ENCODE assay signal across 16 cellular contexts in the genomic region with DNA sequence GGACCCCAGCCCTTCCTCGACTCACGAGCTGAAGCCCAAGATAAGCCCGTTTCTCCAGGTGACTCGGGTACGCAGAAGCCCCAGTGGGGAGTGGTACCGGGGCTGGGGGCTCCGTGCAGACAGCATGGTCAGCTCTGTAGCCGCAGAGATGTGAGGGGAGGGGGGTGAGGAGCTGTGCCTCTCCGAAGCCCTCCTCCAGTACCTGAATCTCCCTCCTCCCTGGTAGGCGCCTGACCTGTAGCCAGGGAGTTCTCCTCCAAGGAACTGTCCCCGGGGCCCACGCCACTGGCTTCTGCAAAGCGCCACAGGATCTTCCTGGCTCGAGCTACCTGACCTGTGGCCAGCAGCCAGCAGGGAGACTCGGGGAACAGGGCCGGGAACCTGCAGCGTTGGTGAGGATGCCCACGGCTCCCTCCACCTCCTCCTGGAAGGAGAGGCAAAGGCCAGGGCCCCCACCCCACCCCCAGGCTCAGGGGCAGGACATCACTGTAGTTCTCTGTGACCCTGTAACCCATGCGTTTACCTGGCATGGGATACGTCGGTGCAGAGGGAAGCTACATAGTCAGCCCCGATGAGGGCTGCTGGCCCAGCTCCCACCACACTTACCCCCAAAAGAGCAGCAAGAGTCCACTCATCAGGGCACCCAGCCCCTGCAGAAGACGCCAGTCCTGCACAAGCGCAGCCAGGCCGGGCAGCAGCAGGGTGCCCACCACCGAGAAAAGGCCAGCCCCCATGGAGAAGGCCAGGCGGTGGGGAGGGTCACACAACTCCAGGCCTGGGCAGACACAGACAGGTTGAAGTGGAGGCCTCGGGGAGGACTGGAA. TPM values are rescaled to one million over a fixed set of nuclear protein-coding genes. Genes with fewer than 3 reads are reported as not detected.
DNase-seq lines count a peak whose midpoint lies in the region; ATAC-seq and TF ChIP-seq lines count a peak whose summit lies in the region.
"Had no signal": no experiment of that assay in that cellular context is flagged by ENCODE, and none has a peak within 500 bp of the region (broad histone marks: within the 10 kb centered on the region; RNA-seq: fewer than 3 reads in every experiment).

No MANE protein-coding gene starts in this region.

- peaks cover 15% of the 10 kb centered on the region for H3K4me1 Mint-ChIP-seq in activated naive CD8-positive, alpha-beta T cell treated with anti-CD3 and anti-CD28 coated beads, Interleukin-2, amount 50 U/mL, for 24 hours

- H3K36me3 ChIP-seq in right atrium auricular region (no peaks in the 10 kb centered on the region), SJCRH30 (peaks cover 23% of the 10 kb centered on the region), lower lobe of right lung (no peaks in the 10 kb centered on the region), upper lobe of right lung (no peaks in the 10 kb centered on the region)

- no peaks in the 10 kb centered on the region for H3K9me3 Mint-ChIP-seq in activated naive CD8-positive, alpha-beta T cell treated with anti-CD3 and anti-CD28 coated beads, Interleukin-2, amount 50 U/mL, for 24 hours

- peaks cover 2% of the 10 kb centered on the region for H3K36me3 Mint-ChIP-seq in activated naive CD8-positive, alpha-beta T cell treated with anti-CD3 and anti-CD28 coated beads, Interleukin-2, amount 50 U/mL, for 24 hours (ENCODE audit: low read depth)

- H3K27me3 Mint-ChIP-seq in activated naive CD8-positive, alpha-beta T cell treated with anti-CD3 and anti-CD28 coated beads, Interleukin-2, amount 50 U/mL, for 24 hours, result peaks cover 27% of the 10 kb centered on the region

- no peak overlapping the region for H3K4me3 Mint-ChIP-seq in activated naive CD8-positive, alpha-beta T cell treated with anti-CD3 and anti-CD28 coated beads, Interleukin-2, amount 50 U/mL, for 24 hours
- H3K4me3 Mint-ChIP-seq: CD14-positive monocyte had no signal

- H3K27ac ChIP-seq in right cardiac atrium (ENCODE audit: low read length) (no peak overlapping the region), right atrium auricular region (no peak overlapping the region), SJCRH30 (no peak overlapping the region), lower lobe of right lung (no peak overlapping the region), upper lobe of right lung (no peak overlapping the region)
- H3K27ac ChIP-seq: A549 had no signal

- no peaks in the 10 kb centered on the region for H3K27me3 ChIP-seq in right cardiac atrium (ENCODE audit: control insufficient read depth, insufficient read depth)
- H3K27me3 ChIP-seq in right atrium auricular region, result peaks cover 4 to 20% of the 10 kb centered on the region in 2 donors
- H3K27me3 ChIP-seq in SJCRH30, result no peaks in the 10 kb centered on the region
- H3K27me3 ChIP-seq in lower lobe of right lung (ENCODE audit: low read depth), result peaks cover 44% of the 10 kb centered on the region
- peaks cover 41% of the 10 kb centered on the region for H3K27me3 ChIP-seq in upper lobe of right lung

- ATAC-seq in right cardiac atrium (no peak), lower lobe of right lung (no peak), upper lobe of right lung (no peak)
- ATAC-seq in activated naive CD8-positive, alpha-beta T cell treated with anti-CD3 and anti-CD28 coated beads, Interleukin-2, amount 50 U/mL, for 24 hours, result no peak
- ATAC-seq: A549 had no signal

- DNase-seq in right cardiac atrium, result peak in 2 of 3 donors; percentile 22 to 41
- no peak for DNase-seq in right atrium auricular region (ENCODE audit: low spot score)
- peak; percentile 48 to 57 for DNase-seq in SJCRH30
- peak; percentile 36 for DNase-seq in lower lobe of right lung
- DNase-seq in upper lobe of right lung, result peak; percentile 65
- DNase-seq in activated naive CD8-positive, alpha-beta T cell treated with anti-CD3 and anti-CD28 coated beads, Interleukin-2, amount 50 U/mL, for 24 hours, result no peak
- DNase-seq in NAMALWA (ENCODE audit: low spot score), result no peak
- no peak for DNase-seq in NCI-H748 (lab: John Stamatoyannopoulos, UW; ENCODE audit: unreplicated experiment)
- DNase-seq: COR-L47, GOT3, MM.1S, NCI-H1930, NCI-H2171 treated with DMSO at 0.1 percent for 48 hours had no signal

- H3K9me3 ChIP-seq in right cardiac atrium (ENCODE audit: control insufficient read depth, low read length), result no peaks in the 10 kb centered on the region
- H3K9me3 ChIP-seq in right atrium auricular region, result no peaks in the 10 kb centered on the region
- H3K9me3 ChIP-seq in SJCRH30 (replicated peaks), result no peaks in the 10 kb centered on the region
- H3K9me3 ChIP-seq in lower lobe of right lung, result no peaks in the 10 kb centered on the region
- H3K9me3 ChIP-seq in upper lobe of right lung, result no peaks in the 10 kb centered on the region

- H3K4me3 ChIP-seq in right cardiac atrium (ENCODE audit: low read length), result no peak overlapping the region
- no peak overlapping the region for H3K4me3 ChIP-seq in right atrium auricular region
- H3K4me3 ChIP-seq in SJCRH30, result no peak overlapping the region
- H3K4me3 ChIP-seq in lower lobe of right lung, result no peak overlapping the region
- no peak overlapping the region for H3K4me3 ChIP-seq in upper lobe of right lung
- H3K4me3 ChIP-seq: A549 had no signal

- TF ChIP-seq CTCF in right atrium auricular region (IDR thresholded peaks at IDR 0.05) (no peak), lower lobe of right lung (IDR thresholded peaks at IDR 0.05) (no peak), upper lobe of right lung (IDR thresholded peaks at IDR 0.05) (no peak)

- no peaks in the 10 kb centered on the region for H3K4me1 ChIP-seq in right cardiac atrium (ENCODE audit: control insufficient read depth, insufficient read depth, low read length)
- H3K4me1 ChIP-seq in right atrium auricular region, result peaks cover 0 to 17% of the 10 kb centered on the region in 2 donors
- H3K4me1 ChIP-seq in SJCRH30, result peaks cover 32% of the 10 kb centered on the region
- H3K4me1 ChIP-seq in lower lobe of right lung, result peaks cover 21% of the 10 kb centered on the region
- H3K4me1 ChIP-seq in upper lobe of right lung, result peaks cover 4% of the 10 kb centered on the region

- 81% methylated on average over 28 of the region's 28 CpGs for WGBS in right cardiac atrium

- H3K27ac Mint-ChIP-seq in activated naive CD8-positive, alpha-beta T cell treated with anti-CD3 and anti-CD28 coated beads, Interleukin-2, amount 50 U/mL, for 24 hours, result no peak overlapping the region

- intact Hi-C loops in right cardiac atrium (cut with DNase I) (no loop called here), lower lobe of right lung (cut with DNase I) (no loop called here), upper lobe of right lung (cut with DNase I) (no loop called here)

RNA-seq across cellular contexts. Expression of gene SLC22A31, which starts 1.7 kb away (rescaled TPM):
- total RNA-seq in right cardiac atrium (under 1 TPM in 2 of 4 donors, not detected in 2; 0.12 to 0.69 TPM), right atrium auricular region (under 1 TPM in 1 of 2 donors, not detected in 1; 0.75 TPM), lower lobe of right lung (132 TPM), upper lobe of right lung (136 TPM)
- polyA plus RNA-seq in right cardiac atrium, result 0.05 TPM
- total RNA-seq in SJCRH30 (2014; rRNA removed; shearing (Covaris generic)), result 0.18 TPM in 1 of 2 replicates, not detected in the other
- total RNA-seq: NCI-H460 had no signal
- polyA plus RNA-seq: CD14-positive monocyte had no signal

RNA-seq across cellular contexts. Expression of gene ZNF778, which starts 18.9 kb away (rescaled TPM):
- 1 to 10 TPM; 6.6 to 9.0 (median 8.0) TPM for total RNA-seq in right cardiac atrium
- polyA plus RNA-seq in right cardiac atrium, result 1.6 TPM
- 1 to 10 TPM; 5.7 to 8.0 TPM for total RNA-seq in right atrium auricular region
- 24.1 and 33.5 TPM in 2 replicates for total RNA-seq in SJCRH30 (2014; rRNA removed; shearing (Covaris generic))
- 9.7 TPM for total RNA-seq in lower lobe of right lung
- 10.3 TPM for total RNA-seq in upper lobe of right lung

RNA-seq across cellular contexts. Expression of gene CDH15, which starts 27.1 kb away (rescaled TPM):
- under 1 TPM; 0.09 to 0.14 (median 0.13) TPM for total RNA-seq in right cardiac atrium
- 0.05 TPM for polyA plus RNA-seq in right cardiac atrium
- total RNA-seq in right atrium auricular region, result not detected
- 162 and 186 TPM in 2 replicates for total RNA-seq in SJCRH30 (2014; rRNA removed; shearing (Covaris generic))
- total RNA-seq in lower lobe of right lung, result 0.50 TPM
- 0.43 TPM for total RNA-seq in upper lobe of right lung
- polyA plus RNA-seq: CD14-positive monocyte had no signal

Comparison
In these comparisons a context has a peak if more than half of its experiments do, and no peak if none do; other contexts are left out.
1. DNase-seq: peak in right cardiac atrium (2 of 3), SJCRH30 (2 of 2), lower lobe of right lung (single experiment) and upper lobe of right lung (single experiment); none in right atrium auricular region (single experiment), activated naive CD8-positive, alpha-beta T cell treated with anti-CD3 and anti-CD28 coated beads, Interleukin-2, amount 50 U/mL, for 24 hours (single experiment), NAMALWA (single experiment) and NCI-H748 (single experiment).
2. RNA of gene SLC22A31, which starts 1.7 kb away (total RNA-seq): 136 TPM in upper lobe of right lung (single experiment) and 132 TPM in lower lobe of right lung (single experiment); 0.75 TPM in right atrium auricular region, 0.12 to 0.69 TPM in right cardiac atrium and 0.18 TPM in SJCRH30; every median in the first group is over 10 times any median in the second.
3. RNA of gene CDH15, which starts 27.1 kb away (total RNA-seq): 162 to 186 TPM in SJCRH30; 0.50 TPM in lower lobe of right lung (single experiment), 0.43 TPM in upper lobe of right lung (single experiment), 0.09 to 0.14 TPM in right cardiac atrium and not detected in right atrium auricular region; every median in the first group is over 100 times any median in the second.